ENCODE assay signal across 19 cellular contexts in the genomic region with DNA sequence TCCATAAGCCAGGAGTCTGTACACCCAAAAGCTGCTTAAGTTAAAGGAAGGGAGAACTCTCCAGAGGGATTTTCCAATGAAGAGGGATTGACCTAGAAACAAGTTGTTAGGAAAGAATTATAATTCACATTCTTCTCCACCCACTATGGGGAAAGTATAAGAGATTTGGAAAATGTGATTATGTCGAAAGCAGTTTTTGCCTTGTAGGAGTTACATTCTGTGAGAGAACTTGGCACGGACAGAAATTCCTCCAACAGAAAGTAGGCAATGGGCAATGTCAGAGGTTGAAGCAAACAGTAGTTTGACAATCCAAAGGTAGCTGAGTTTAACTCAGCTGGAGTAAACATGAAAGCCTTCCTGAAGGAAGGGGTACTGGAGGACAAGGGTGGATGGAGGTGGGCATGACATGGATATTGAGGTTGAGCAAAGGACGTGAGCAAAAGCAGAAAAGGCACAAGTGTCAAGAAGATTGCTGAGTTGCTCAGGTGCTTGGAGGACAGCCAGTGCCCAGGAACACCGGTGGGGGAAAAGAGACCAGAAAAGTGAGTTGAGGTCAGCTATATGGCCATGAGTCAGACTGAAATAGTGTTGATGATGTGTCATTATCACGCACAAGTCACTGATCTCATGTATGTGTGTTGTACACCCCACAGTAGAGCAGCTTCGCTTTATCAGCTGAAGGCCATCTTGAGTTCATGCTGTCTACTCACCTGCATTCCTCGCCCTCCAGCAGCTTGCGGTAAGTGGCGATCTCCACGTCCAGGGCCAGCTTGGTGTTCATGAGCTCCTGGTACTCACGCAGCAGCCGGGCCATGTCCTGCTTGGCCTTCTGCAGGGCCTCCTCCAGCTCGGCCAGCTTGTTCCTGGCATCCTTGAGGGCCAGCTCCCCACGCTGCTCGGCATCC. TPM values are rescaled to one million over a fixed set of nuclear protein-coding genes. Genes with fewer than 3 reads are reported as not detected.
DNase-seq lines count a peak whose midpoint lies in the region; ATAC-seq, FAIRE-seq and TF ChIP-seq lines count a peak whose summit lies in the region.
"Had no signal": no experiment of that assay in that cellular context is flagged by ENCODE, and none has a peak within 500 bp of the region (broad histone marks: within the 10 kb centered on the region; RNA-seq: fewer than 3 reads in every experiment).

No MANE protein-coding gene starts in this region.

- peak; percentile 19 for DNase-seq in activated CD8-positive, alpha-beta memory T cell treated with anti-CD3 and anti-CD28 coated beads for 24 hours
- DNase-seq in activated CD8-positive, alpha-beta memory T cell treated with anti-CD3 and anti-CD28 coated beads, Interleukin-2, amount 50 U/mL, for 4 hours, result no peak
- peak; percentile 89 for DNase-seq in bronchial epithelial cell (ENCODE audit: low read depth)
- peak; percentile 35 for DNase-seq in left lobe of liver (ENCODE audit: low spot score)
- no peak for DNase-seq in activated CD4-positive, CD25-positive, alpha-beta regulatory T cell treated with anti-CD3 and anti-CD28 coated beads, Interleukin-2, amount 50 U/mL, for 72 hours
- DNase-seq in substantia nigra (lab: John Stamatoyannopoulos, UW), result no peak
- DNase-seq: 8988T; activated CD4-positive, alpha-beta T cell treated with anti-CD3 and anti-CD28 coated beads, Interleukin-2, amount 50 U/mL, for 48 hours; activated effector memory CD4-positive, alpha-beta T cell treated with anti-CD3 and anti-CD28 coated beads, Interleukin-2, amount 50 U/mL, for 16 hours; aorta; CD4-positive, alpha-beta memory T cell; MM.1S; mucosa of descending colon; NCI-H2171 treated with DMSO at 0.1 percent for 48 hours had no signal

- H3K36me3 ChIP-seq in bronchial epithelial cell (ENCODE audit: control insufficient read depth, insufficient read depth, low read length) (peaks cover 26% of the 10 kb centered on the region), thymus (ENCODE audit: control insufficient read depth, insufficient read depth) (no peaks in the 10 kb centered on the region)
- H3K36me3 ChIP-seq: SJSA1, tibial nerve had no signal

- H3K4me1 ChIP-seq in thymus (ENCODE audit: control insufficient read depth, insufficient read depth, low read length), result no peaks in the 10 kb centered on the region
- H3K4me1 ChIP-seq: SJSA1, tibial nerve had no signal

- H3K4me3 ChIP-seq in bronchial epithelial cell (ENCODE audit: low read depth, low read length), result no peak overlapping the region
- H3K4me3 ChIP-seq in thymus (ENCODE audit: low read length), result no peak overlapping the region
- H3K4me3 ChIP-seq: dorsolateral prefrontal cortex, mucosa of descending colon, SJSA1, tibial nerve had no signal

- no peaks in the 10 kb centered on the region for H3K9me3 ChIP-seq in thymus (ENCODE audit: control insufficient read depth)
- H3K9me3 ChIP-seq: mucosa of descending colon, SJSA1 had no signal

- TF ChIP-seq CTCF in bronchial epithelial cell (IDR thresholded peaks at IDR 0.05; ENCODE audit: insufficient read depth, low read length, severe bottlenecking), result no peak

- 92% methylated on average over 15 of the region's 15 CpGs for WGBS in thymus

- H3K27ac ChIP-seq in thymus (ENCODE audit: low read depth) (peak overlapping the region; percentile 25), substantia nigra (ENCODE audit: low read depth, low read length, poor library complexity, severe bottlenecking) (no peak overlapping the region)
- H3K27ac ChIP-seq: SJSA1 had no signal

- peak; percentile 96 for FAIRE-seq in bronchial epithelial cell (lab: Jason Lieb, UNC)

- peak; percentile 70 for ATAC-seq in left lobe of liver
- ATAC-seq in GM18867 (IDR thresholded peaks at IDR 0.05; ENCODE audit: unreplicated experiment), result no peak
- ATAC-seq: mucosa of descending colon had no signal

- H3K27me3 ChIP-seq in bronchial epithelial cell (ENCODE audit: control insufficient read depth, insufficient read depth, low read length) (no peaks in the 10 kb centered on the region), thymus (ENCODE audit: control insufficient read depth, insufficient read depth) (no peaks in the 10 kb centered on the region)
- H3K27me3 ChIP-seq: dorsolateral prefrontal cortex, tibial nerve had no signal

RNA-seq across cellular contexts. Expression of gene KRT5, which starts 4.0 kb away (rescaled TPM):
- 6,770 and 10,597 TPM in 2 replicates for total RNA-seq in bronchial epithelial cell
- total RNA-seq in left lobe of liver, result not detected
- polyA plus RNA-seq in thymus, result 1,023 TPM
- total RNA-seq: CD4-positive, alpha-beta memory T cell; SJSA1 had no signal
- polyA plus RNA-seq: CD4-positive, alpha-beta memory T cell had no signal

RNA-seq across cellular contexts. Expression of gene KRT6A, which starts 23.1 kb away (rescaled TPM):
- total RNA-seq in bronchial epithelial cell (13,929 and 17,192 TPM in 2 replicates), left lobe of liver (not detected)
- 671 TPM for polyA plus RNA-seq in thymus
- total RNA-seq: aorta; CD4-positive, alpha-beta memory T cell; SJSA1 had no signal
- polyA plus RNA-seq: CD4-positive, alpha-beta memory T cell had no signal

RNA-seq across cellular contexts. Expression of gene KRT71, which starts 36.8 kb away (rescaled TPM):
- not detected in 2 replicates for total RNA-seq in bronchial epithelial cell
- not detected for total RNA-seq in left lobe of liver
- 3.6 TPM for polyA plus RNA-seq in thymus
- total RNA-seq: aorta; CD4-positive, alpha-beta memory T cell; mucosa of descending colon; SJSA1; tibial nerve had no signal
- polyA plus RNA-seq: aorta; CD4-positive, alpha-beta memory T cell had no signal

RNA-seq across cellular contexts. Expression of gene KRT6C, which starts 42.6 kb away (rescaled TPM):
- 16.8 and 138 TPM in 2 replicates for total RNA-seq in bronchial epithelial cell
- not detected for total RNA-seq in left lobe of liver
- polyA plus RNA-seq in thymus, result 23.5 TPM
- total RNA-seq: aorta; CD4-positive, alpha-beta memory T cell; dorsolateral prefrontal cortex; SJSA1; tibial nerve had no signal
- polyA plus RNA-seq: CD4-positive, alpha-beta memory T cell had no signal

RNA-seq across cellular contexts. Expression of gene KRT74, which starts 57.5 kb away (rescaled TPM):
- total RNA-seq in bronchial epithelial cell (0.13 TPM in 1 of 2 replicates, not detected in the other), left lobe of liver (not detected)
- 0.34 TPM for polyA plus RNA-seq in thymus
- total RNA-seq: aorta; CD4-positive, alpha-beta memory T cell; dorsolateral prefrontal cortex; mucosa of descending colon; SJSA1; tibial nerve had no signal
- polyA plus RNA-seq: aorta; CD4-positive, alpha-beta memory T cell had no signal

Comparison
In these comparisons a context has a peak if more than half of its experiments do, and no peak if none do; other contexts are left out.
1. DNase-seq: peak in activated CD8-positive, alpha-beta memory T cell treated with anti-CD3 and anti-CD28 coated beads for 24 hours (single experiment), bronchial epithelial cell (single experiment) and left lobe of liver (single experiment); none in activated CD8-positive, alpha-beta memory T cell treated with anti-CD3 and anti-CD28 coated beads, Interleukin-2, amount 50 U/mL, for 4 hours (single experiment), activated CD4-positive, CD25-positive, alpha-beta regulatory T cell treated with anti-CD3 and anti-CD28 coated beads, Interleukin-2, amount 50 U/mL, for 72 hours (single experiment) and substantia nigra (0 of 49).
2. RNA of gene KRT5, which starts 4.0 kb away (total RNA-seq): 6,770 to 10,597 TPM in bronchial epithelial cell; not detected in left lobe of liver (single experiment); every median in the first group is over 1,000 times any median in the second.
3. RNA of gene KRT6A, which starts 23.1 kb away (total RNA-seq): 13,929 to 17,192 TPM in bronchial epithelial cell; not detected in left lobe of liver (single experiment); every median in the first group is over 1,000 times any median in the second.